8 cellular contexts compared by ENCODE assay signal in the genomic region with DNA sequence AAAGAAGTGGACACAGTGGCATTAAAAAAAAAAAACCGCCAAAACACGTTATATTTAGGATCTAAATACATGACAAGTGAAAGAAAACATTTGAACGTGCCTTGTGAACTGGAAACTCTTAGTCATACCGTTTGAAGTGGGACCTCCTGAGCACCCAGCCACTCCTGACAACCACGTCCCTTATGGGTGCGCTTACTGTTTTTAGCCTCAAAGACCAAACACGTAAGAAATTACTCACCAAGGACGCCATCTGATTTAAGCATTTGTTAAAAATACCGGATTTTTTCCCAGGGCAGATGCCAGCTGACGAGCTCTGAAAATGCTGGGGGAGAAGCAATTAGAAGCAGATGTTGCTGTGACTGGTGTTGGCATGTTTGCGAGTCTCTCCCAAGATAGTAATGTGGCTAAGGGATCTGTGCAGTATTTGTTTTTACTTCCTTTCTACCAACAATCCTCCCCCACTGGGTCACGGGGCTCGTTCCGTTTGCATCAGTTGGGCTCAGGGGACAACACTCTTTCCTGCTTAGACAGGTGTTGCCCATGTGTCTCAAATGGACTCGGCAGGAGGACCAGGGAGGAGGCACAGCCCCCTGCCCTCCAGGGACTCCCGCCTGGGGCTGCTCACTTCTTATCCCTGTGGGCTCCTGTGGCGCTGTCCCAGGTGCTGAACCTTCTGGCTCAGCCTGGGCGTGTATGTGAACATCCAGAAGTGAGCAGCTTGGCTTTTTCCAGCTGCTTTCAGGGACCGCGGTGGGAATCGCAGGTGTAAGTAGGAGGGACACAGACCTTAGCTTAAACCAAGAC.
DNase-seq lines count a peak whose midpoint lies in the region; ATAC-seq, FAIRE-seq and TF ChIP-seq lines count a peak whose summit lies in the region.

No MANE protein-coding gene starts in this region.

- ATAC-seq in HG02571 (IDR thresholded peaks at IDR 0.05; ENCODE audit: unreplicated experiment): peak; percentile 65

- TF ChIP-seq POLR2A in GM12891 (IDR thresholded peaks at IDR 0.05; ENCODE audit: low read depth, low read length): no peak

- peak; percentile 79 for FAIRE-seq in GM12891 (lab: Jason Lieb, UNC)

- DNase-seq in GM12891 (ENCODE audit: insufficient read length, low spot score): peak; percentile 49
- peak; percentile 99 for DNase-seq in NCI-H1694 treated with DMSO at 0.1 percent for 48 hours (lab: John Stamatoyannopoulos, UW)
- peak; percentile 27 for DNase-seq in activated CD4-positive, alpha-beta T cell treated with anti-CD3 and anti-CD28 coated beads for 1 hour
- peak; percentile 77 for DNase-seq in dermis blood vessel endothelial cell
- DNase-seq in mucosa of gallbladder (ENCODE audit: low spot score): peak; percentile 78
- DNase-seq in stromal cell of bone marrow (ENCODE audit: low read depth): peak; percentile 73
- no peak for DNase-seq in SIG-M5 (lab: John Stamatoyannopoulos, UW)

TF ChIP-seq in GM12891, 5 proteins besides CTCF, POLR2A, EP300 and RAD21:
- TF ChIP-seq POU2F2 (IDR thresholded peaks at IDR 0.05; ENCODE audit: low read depth, low read length) (peak; percentile 25; the same call in 1 of the 2 replicates), PAX5 (IDR thresholded peaks at IDR 0.05; ENCODE audit: insufficient read depth, low read length, severe bottlenecking) (peak; percentile 3), POLR2AphosphoS5 (IDR thresholded peaks at IDR 0.05; ENCODE audit: low read depth, low read length) (no peak)
